Comparison of ENCODE assay signal across 17 cellular contexts in genomic region chr12:4001031-4001430, GRCh38.
"Had no signal": no experiment of that assay in that cellular context is flagged by ENCODE, and none has a peak within 500 bp of the region (broad histone marks: within the 10 kb centered on the region; RNA-seq: fewer than 3 reads in every experiment).

No MANE protein-coding gene starts in this region.

- H3K4me1 ChIP-seq: vagina had no signal

- H3K27me3 ChIP-seq: suprapubic skin, thyroid gland, upper lobe of right lung, vagina had no signal

- DNase-seq: effector memory CD4-positive, alpha-beta T cell; esophagus squamous epithelium; foreskin fibroblast; mesendoderm; naive thymus-derived CD4-positive, alpha-beta T cell; posterior cingulate gyrus; right cardiac atrium; stimulated activated CD4-positive, alpha-beta T cell treated with anti-CD3 and anti-CD28 coated beads, Interleukin-2, amount 100 ng/mL, for 48 hours; stimulated activated CD8-positive, alpha-beta memory T cell treated with anti-CD3 and anti-CD28 coated beads, Interleukin-4, amount 100 ng/mL, for 48 hours; stimulated activated naive CD8-positive, alpha-beta T cell treated with anti-CD3 and anti-CD28 coated beads, Interleukin-15, Interleukin-2, amounts not matched to agents 100 U/mL and 50 U/mL, for 24 hours; thyroid gland; upper lobe of right lung had no signal

- H3K4me3 Mint-ChIP-seq: naive thymus-derived CD4-positive, alpha-beta T cell; stimulated activated effector memory CD8-positive, alpha-beta T cell treated with anti-CD3 and anti-CD28 coated beads, Interleukin-12 subunit alpha, Interleukin-12 subunit beta, amount 100 ng/mL, for 72 hours had no signal

- H3K9me3 Mint-ChIP-seq: stimulated activated effector memory CD8-positive, alpha-beta T cell treated with anti-CD3 and anti-CD28 coated beads, Interleukin-12 subunit alpha, Interleukin-12 subunit beta, amount 100 ng/mL, for 72 hours had no signal

- H3K4me3 ChIP-seq: esophagus squamous epithelium, smooth muscle cell, suprapubic skin, thyroid gland, upper lobe of right lung, vagina had no signal

- H3K27ac Mint-ChIP-seq: stimulated activated effector memory CD8-positive, alpha-beta T cell treated with anti-CD3 and anti-CD28 coated beads, Interleukin-12 subunit alpha, Interleukin-12 subunit beta, amount 100 ng/mL, for 72 hours had no signal

- H3K36me3 ChIP-seq: esophagus squamous epithelium, neutrophil, suprapubic skin, thyroid gland, upper lobe of right lung, vagina had no signal

- H3K9me3 ChIP-seq: esophagus squamous epithelium, neutrophil, suprapubic skin, thyroid gland, upper lobe of right lung, vagina had no signal

- ATAC-seq: naive thymus-derived CD4-positive, alpha-beta T cell; right cardiac atrium; stimulated activated effector memory CD8-positive, alpha-beta T cell treated with anti-CD3 and anti-CD28 coated beads, Interleukin-12 subunit alpha, Interleukin-12 subunit beta, amount 100 ng/mL, for 72 hours; stimulated activated naive CD8-positive, alpha-beta T cell treated with anti-CD3 and anti-CD28 coated beads, Interleukin-15, Interleukin-2, amounts not matched to agents 100 U/mL and 50 U/mL, for 24 hours; upper lobe of right lung had no signal

- H3K27ac ChIP-seq: esophagus squamous epithelium, neutrophil, suprapubic skin, vagina had no signal
